ENCODE assay signal across 13 cellular contexts in genomic region chr9:134571946-134572914, GRCh38.
DNase-seq lines count a peak whose midpoint lies in the region; ATAC-seq and TF ChIP-seq lines count a peak whose summit lies in the region.
"Had no signal": no experiment of that assay in that cellular context is flagged by ENCODE, and none has a peak within 500 bp of the region (broad histone marks: within the 10 kb centered on the region; RNA-seq: fewer than 3 reads in every experiment).

No MANE protein-coding gene starts in this region.

- no peak for TF ChIP-seq CTCF in left ventricle myocardium inferior (IDR thresholded peaks at IDR 0.05; ENCODE audit: borderline replicate concordance)
- TF ChIP-seq CTCF in lung (IDR thresholded peaks at IDR 0.05; ENCODE audit: control extremely low read depth, extremely low read depth) = no peak
- no peak for TF ChIP-seq CTCF in uterus (IDR thresholded peaks at IDR 0.05)

- H3K27ac ChIP-seq in left ventricle myocardium inferior (replicated peaks) = no peak overlapping the region
- no peak overlapping the region for H3K27ac ChIP-seq in lung (ENCODE audit: low read depth in 1 of 2, low read length in 1 of 2)
- H3K27ac ChIP-seq in uterus = no peak overlapping the region
- H3K27ac ChIP-seq: heart right ventricle had no signal

- no peaks in the 10 kb centered on the region for H3K4me1 ChIP-seq in left ventricle myocardium inferior
- no peaks in the 10 kb centered on the region for H3K4me1 ChIP-seq in lung (ENCODE audit: control insufficient read depth in 2 of 2, insufficient read depth in 2 of 2, low read length in 2 of 2)
- H3K4me1 ChIP-seq in uterus = no peaks in the 10 kb centered on the region
- H3K4me1 ChIP-seq: heart right ventricle had no signal

- no peaks in the 10 kb centered on the region for H3K36me3 ChIP-seq in left ventricle myocardium inferior
- no peaks in the 10 kb centered on the region for H3K36me3 ChIP-seq in lung (ENCODE audit: control insufficient read depth in 2 of 2, insufficient read depth in 2 of 2, low read length in 2 of 2)
- H3K36me3 ChIP-seq in uterus = no peaks in the 10 kb centered on the region
- H3K36me3 ChIP-seq: heart right ventricle had no signal

- ATAC-seq in left cardiac atrium (no peak), lung (ENCODE audit: insufficient read depth, low FRiP score) (no peak), HG03520 (IDR thresholded peaks at IDR 0.05; ENCODE audit: unreplicated experiment) (no peak)

- H3K4me3 ChIP-seq in left ventricle myocardium inferior (no peak overlapping the region), lung (no peak overlapping the region), uterus (no peak overlapping the region)
- H3K4me3 ChIP-seq: heart right ventricle had no signal

- POLR2A ChIA-PET in HEK293T (lab: Yijun Ruan, JAX) = no interaction called here

- H3K9me3 ChIP-seq in left ventricle myocardium inferior (replicated peaks) = peaks cover 17% of the 10 kb centered on the region
- peaks cover 0 to 2% of the 10 kb centered on the region in 2 donors for H3K9me3 ChIP-seq in lung (ENCODE audit: control insufficient read depth in 2 of 2, insufficient read depth in 1 of 2, low read length in 1 of 2)
- no peaks in the 10 kb centered on the region for H3K9me3 ChIP-seq in uterus

- H3K27me3 ChIP-seq in left ventricle myocardium inferior (ENCODE audit: low read depth) (peaks cover 4% of the 10 kb centered on the region), lung (ENCODE audit: control insufficient read depth, insufficient read depth) (no peaks in the 10 kb centered on the region), uterus (no peaks in the 10 kb centered on the region)

- 86% methylated on average over 18 of the region's 18 CpGs for WGBS in lung, 2 donors

- DNase-seq in left ventricle myocardium inferior = peak; percentile 3
- DNase-seq in left cardiac atrium = no peak
- peak; percentile 10 for DNase-seq in activated CD8-positive, alpha-beta memory T cell treated with anti-CD3 and anti-CD28 coated beads, Interleukin-2, amount 50 U/mL, for 4 hours
- peak; percentile 25 for DNase-seq in lung (ENCODE audit: low spot score)
- DNase-seq in uterus = peak; percentile 6 to 8
- DNase-seq in CD1c-positive myeloid dendritic cell (ENCODE audit: extremely low spot score) = no peak
- DNase-seq in HEK293T (ENCODE audit: extremely low spot score) = no peak
- DNase-seq: activated CD4-positive, alpha-beta T cell treated with anti-CD3 and anti-CD28 coated beads, Interleukin-2, amount 10 ng/mL, durations not matched to agents 7 days and 5 days; amygdala; effector CD4-positive, alpha-beta T cell; NCI-H524 treated with DMSO at 0.1 percent for 48 hours had no signal

- TF ChIP-seq POLR2A in uterus (IDR thresholded peaks at IDR 0.05) = no peak

- CTCF ChIA-PET in HEK293T (lab: Yijun Ruan, JAX) = no interaction called here

- intact Hi-C loops in left ventricle myocardium inferior (cut with micrococcal nuclease) (no loop called here), left cardiac atrium (cut with DNase I) (no loop called here), uterus (cut with DNase I; ENCODE audit: low total_unique reads) (no loop called here)

TF ChIP-seq in HEK293T, 16 proteins besides CTCF, POLR2A, EP300 and RAD21:
- TF ChIP-seq BHLHE40 (IDR thresholded peaks at IDR 0.05; ENCODE audit: borderline replicate concordance) = no peak
- no peak for TF ChIP-seq FOXA1 (IDR thresholded peaks at IDR 0.05)
- no peak for TF ChIP-seq TARDBP (IDR thresholded peaks at IDR 0.05)
- no peak for TF ChIP-seq ARNT (IDR thresholded peaks at IDR 0.05)
- no peak for TF ChIP-seq FOXK2 (IDR thresholded peaks at IDR 0.05)
- TF ChIP-seq SUZ12 (IDR thresholded peaks at IDR 0.05) = no peak
- TF ChIP-seq NFRKB (IDR thresholded peaks at IDR 0.05) = no peak
- TF ChIP-seq ZNF384 (IDR thresholded peaks at IDR 0.05) = no peak
- no peak for TF ChIP-seq CTBP1 (IDR thresholded peaks at IDR 0.05; ENCODE audit: borderline replicate concordance)
- TF ChIP-seq ELF4 (IDR thresholded peaks at IDR 0.05) = no peak
- no peak for TF ChIP-seq SP1 (IDR thresholded peaks at IDR 0.05)
- no peak for TF ChIP-seq L3MBTL2 (conservative IDR thresholded peaks at IDR 0.05)

Comparison
In these comparisons a context has a peak if more than half of its experiments do, and no peak if none do; other contexts are left out.
1. DNase-seq: peak in left ventricle myocardium inferior (single experiment), activated CD8-positive, alpha-beta memory T cell treated with anti-CD3 and anti-CD28 coated beads, Interleukin-2, amount 50 U/mL, for 4 hours (single experiment), lung (single experiment) and uterus (2 of 2); none in left cardiac atrium (single experiment), CD1c-positive myeloid dendritic cell (single experiment) and HEK293T (single experiment).